ENCODE assay signal across 24 cellular contexts in genomic region chr18:48580782-48581181, GRCh38. TPM values are rescaled to one million over a fixed set of nuclear protein-coding genes. Genes with fewer than 3 reads are reported as not detected.
DNase-seq lines count a peak whose midpoint lies in the region; ATAC-seq, FAIRE-seq and TF ChIP-seq lines count a peak whose summit lies in the region.
"Had no signal": no experiment of that assay in that cellular context is flagged by ENCODE, and none has a peak within 500 bp of the region (broad histone marks: within the 10 kb centered on the region; RNA-seq: fewer than 3 reads in every experiment).

No MANE protein-coding gene starts in this region.

- intact Hi-C loops in left cardiac atrium (cut with DNase I) (no loop called here), cardiac septum (cut with DNase I) (no loop called here), kidney (cut with DNase I) (no loop called here), tibial artery (cut with DNase I; ENCODE audit: low total_unique reads) (no loop called here)

- no peak for TF ChIP-seq CTCF in coronary artery (IDR thresholded peaks at IDR 0.05)
- no peak for TF ChIP-seq CTCF in kidney (IDR thresholded peaks at IDR 0.05; ENCODE audit: borderline replicate concordance, extremely low read depth, insufficient read depth)
- no peak for TF ChIP-seq CTCF in tibial artery (IDR thresholded peaks at IDR 0.05)

- H3K4me3 ChIP-seq in coronary artery (peak overlapping the region; percentile 18), kidney (ENCODE audit: low read length in 2 of 2) (no peak overlapping the region), tibial artery (no peak overlapping the region)
- H3K4me3 ChIP-seq: gastrocnemius medialis, smooth muscle cell had no signal

- peak; percentile 27 to 36 for ATAC-seq in left cardiac atrium
- ATAC-seq in HG02852 (IDR thresholded peaks at IDR 0.05; ENCODE audit: unreplicated experiment) = no peak
- ATAC-seq: gastrocnemius medialis had no signal

- no peaks in the 10 kb centered on the region for H3K36me3 ChIP-seq in kidney (ENCODE audit: control insufficient read depth in 1 of 2, insufficient read depth in 2 of 2, low read length in 2 of 2)
- peaks cover 0 to 3% (median 0%) of the 10 kb centered on the region in 3 donors for H3K36me3 ChIP-seq in tibial artery
- H3K36me3 ChIP-seq: gastrocnemius medialis, thoracic aorta had no signal

- H3K4me1 ChIP-seq in kidney (ENCODE audit: control insufficient read depth in 1 of 2, insufficient read depth in 1 of 2, low read depth in 1 of 2, low read length in 2 of 2) = no peaks in the 10 kb centered on the region
- H3K4me1 ChIP-seq in tibial artery = peaks cover 0 to 65% (median 37%) of the 10 kb centered on the region in 4 donors

- H3K9me3 ChIP-seq in kidney (ENCODE audit: control insufficient read depth in 1 of 2, low read length in 2 of 2) (peaks cover 0 to 5% of the 10 kb centered on the region in 2 donors), tibial artery (no peaks in the 10 kb centered on the region)
- H3K9me3 ChIP-seq: gastrocnemius medialis, thoracic aorta had no signal

- FAIRE-seq in kidney (lab: Jason Lieb, UNC) = no peak

- no peaks in the 10 kb centered on the region for H3K27me3 ChIP-seq in tibial artery
- H3K27me3 ChIP-seq: gastrocnemius medialis had no signal

- no peak overlapping the region for H3K9ac ChIP-seq in kidney (ENCODE audit: low read length in 2 of 2)

- H3K27ac ChIP-seq in coronary artery (peak overlapping the region in 1 of 2 donors; percentile 70), kidney (ENCODE audit: low read depth in 2 of 2, low read length in 2 of 2) (no peak overlapping the region), tibial artery (peak overlapping the region; percentile 18 to 61)
- H3K27ac ChIP-seq: gastrocnemius medialis, VCaP had no signal

- peak; percentile 55 for DNase-seq in left cardiac atrium
- DNase-seq in cardiac septum (ENCODE audit: low spot score) = no peak
- peak; percentile 79 for DNase-seq in coronary artery (ENCODE audit: low spot score)
- DNase-seq in kidney = peak; percentile 61
- DNase-seq in tibial artery = peak in 1 of 2 donors; percentile 58
- no peak for DNase-seq in NCI-H1694 treated with DMSO at 0.1 percent for 48 hours (lab: John Stamatoyannopoulos, UW)
- DNase-seq in Ammon's horn (ENCODE audit: low spot score) = no peak
- DNase-seq: activated CD4-positive, alpha-beta memory T cell treated with anti-CD3 and anti-CD28 coated beads for 36 hours; activated naive CD4-positive, alpha-beta T cell treated with Interleukin-2 at 50 U/mL for 16 hours; activated T-cell treated with anti-CD3 and anti-CD28 coated beads, Interleukin-2, amount 50 U/mL, for 1 hour; CD4-positive, CD25-positive, alpha-beta regulatory T cell; cortex of kidney; gastrocnemius medialis; immature natural killer cell; KG1; mammary epithelial cell; NCI-H1048; NCI-H2081 treated with DMSO at 0.1 percent for 48 hours; NCI-H526; stimulated activated CD4-positive, alpha-beta T cell treated with anti-CD3 and anti-CD28 coated beads, Interleukin-4, amount 100 ng/mL, for 4 hours had no signal

RNA-seq across cellular contexts. Expression of gene CTIF, which starts 42.0 kb away (rescaled TPM):
- 10 to 100 TPM; 64.9 to 70.6 TPM for total RNA-seq in left cardiac atrium
- total RNA-seq in cardiac septum = 84.3 TPM
- 37.3 TPM for total RNA-seq in kidney
- polyA plus RNA-seq in kidney (ENCODE audit: insufficient read depth, low read depth, low replicate concordance) = 41.9 TPM

Comparison
In these comparisons a context has a peak if more than half of its experiments do, and no peak if none do; other contexts are left out.
1. DNase-seq: peak in left cardiac atrium (single experiment), coronary artery (single experiment) and kidney (single experiment); none in cardiac septum (single experiment), NCI-H1694 treated with DMSO at 0.1 percent for 48 hours (single experiment) and Ammon's horn (single experiment).
2. H3K27ac ChIP-seq: peak in tibial artery (2 of 2); none in kidney (0 of 2).